ENCODE assay signal across 1 cellular context in the genomic region with DNA sequence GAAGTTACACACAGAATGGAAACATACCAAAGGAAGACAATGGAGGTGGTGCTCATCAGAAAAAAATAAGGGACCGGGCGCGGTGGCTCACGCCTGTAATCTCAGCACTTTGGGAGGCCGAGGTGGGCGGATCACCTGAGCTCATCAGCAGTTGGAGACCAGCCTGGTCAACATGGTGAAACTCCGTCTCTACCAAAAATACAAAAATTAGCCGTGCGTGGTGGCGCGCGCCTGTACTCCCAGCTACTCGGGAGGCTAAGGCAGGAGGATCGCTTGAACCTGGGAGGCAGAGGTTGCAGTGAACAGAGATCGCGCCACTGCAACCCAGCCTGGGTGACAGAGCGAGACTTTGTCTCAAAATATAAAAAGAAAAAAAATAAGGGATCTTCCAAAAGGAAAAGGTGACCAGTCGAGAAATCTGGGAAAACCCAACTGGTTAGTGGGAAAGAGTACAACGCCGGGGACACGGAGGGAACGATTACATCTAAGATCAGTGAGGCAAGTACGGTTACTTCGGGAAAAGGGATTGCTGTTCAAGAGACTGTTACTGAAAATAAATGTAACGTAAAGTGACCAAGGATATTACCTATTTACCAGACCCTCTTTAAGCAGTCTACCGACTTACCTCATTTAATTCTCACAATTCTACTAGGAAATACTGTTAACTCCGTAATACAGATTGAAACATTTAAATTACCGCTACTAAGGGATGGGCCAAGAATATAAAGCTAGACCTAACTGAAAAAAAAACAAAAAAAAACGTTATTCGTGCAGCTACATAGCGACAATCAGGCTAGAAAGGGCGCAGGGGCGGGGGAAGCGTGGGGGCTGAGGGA.
TF ChIP-seq lines count a peak whose summit lies in the region.

No MANE protein-coding gene starts in this region.

TF ChIP-seq in HEK293, 187 proteins besides CTCF, POLR2A, EP300 and RAD21 (continued from another document and continues in another):
- TF ChIP-seq, protein P1, sequence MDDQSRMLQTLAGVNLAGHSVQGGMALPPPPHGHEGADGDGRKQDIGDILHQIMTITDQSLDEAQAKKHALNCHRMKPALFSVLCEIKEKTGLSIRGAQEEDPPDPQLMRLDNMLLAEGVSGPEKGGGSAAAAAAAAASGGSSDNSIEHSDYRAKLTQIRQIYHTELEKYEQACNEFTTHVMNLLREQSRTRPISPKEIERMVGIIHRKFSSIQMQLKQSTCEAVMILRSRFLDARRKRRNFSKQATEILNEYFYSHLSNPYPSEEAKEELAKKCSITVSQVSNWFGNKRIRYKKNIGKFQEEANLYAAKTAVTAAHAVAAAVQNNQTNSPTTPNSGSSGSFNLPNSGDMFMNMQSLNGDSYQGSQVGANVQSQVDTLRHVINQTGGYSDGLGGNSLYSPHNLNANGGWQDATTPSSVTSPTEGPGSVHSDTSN (CRISPR knock-in tag; IDR thresholded peaks at IDR 0.05): no peak
- TF ChIP-seq GLIS1 (tag by site-specific recombination; IDR thresholded peaks at IDR 0.05) (peak; percentile 16; the same call in 1 of the 2 replicates), ZNF362 (tag by site-specific recombination; IDR thresholded peaks at IDR 0.05) (peak; percentile 90), MZF1 (tag by site-specific recombination; IDR thresholded peaks at IDR 0.05; ENCODE audit: borderline replicate concordance) (no peak), ZFHX2 (tag by site-specific recombination; conservative IDR thresholded peaks at IDR 0.05) (peak; percentile 54), ATF2 (tag by site-specific recombination; IDR thresholded peaks at IDR 0.05; ENCODE audit: low read depth) (no peak), ZBTB6 (tag by site-specific recombination; IDR thresholded peaks at IDR 0.05) (no peak), ZNF521 (tag by site-specific recombination; IDR thresholded peaks at IDR 0.05) (no peak), KLF16 (tag by site-specific recombination; IDR thresholded peaks at IDR 0.05) (peak; percentile 84), ZNF433 (tag by site-specific recombination; IDR thresholded peaks at IDR 0.05; ENCODE audit: low read depth) (no peak), ZNF239 (tag by site-specific recombination; IDR thresholded peaks at IDR 0.05) (no peak), ZSCAN30 (tag by site-specific recombination; IDR thresholded peaks at IDR 0.05) (no peak), ZNF202 (tag by site-specific recombination; IDR thresholded peaks at IDR 0.05; ENCODE audit: borderline replicate concordance) (no peak), ZXDB (tag by site-specific recombination; IDR thresholded peaks at IDR 0.05) (no peak), ZNF664 (tag by site-specific recombination; IDR thresholded peaks at IDR 0.05) (no peak), OVOL3 (tag by site-specific recombination; IDR thresholded peaks at IDR 0.05) (no peak), TRIM28 (IDR thresholded peaks at IDR 0.05; ENCODE audit: borderline replicate concordance, low read length) (no peak), KLF9 (tag by site-specific recombination; IDR thresholded peaks at IDR 0.05; ENCODE audit: low read depth) (0 out of 2 replicates have a peak, but pooled peaks have one; percentile 32), ZNF311 (tag by site-specific recombination; IDR thresholded peaks at IDR 0.05; ENCODE audit: borderline replicate concordance) (no peak), ZNF214 (tag by site-specific recombination; IDR thresholded peaks at IDR 0.05; ENCODE audit: borderline replicate concordance) (no peak), ZNF513 (tag by site-specific recombination; IDR thresholded peaks at IDR 0.05) (no peak), ZBTB8A (tag by site-specific recombination; IDR thresholded peaks at IDR 0.05) (no peak), ZNF48 (tag by site-specific recombination; IDR thresholded peaks at IDR 0.05) (no peak), ZNF223 (tag by site-specific recombination; IDR thresholded peaks at IDR 0.05) (no peak), WT1 (tag by site-specific recombination; IDR thresholded peaks at IDR 0.05) (no peak), ZBTB1 (tag by site-specific recombination; IDR thresholded peaks at IDR 0.05) (no peak), ZNF2 (tag by site-specific recombination; IDR thresholded peaks at IDR 0.05) (peak; percentile 56), ZNF548 (tag by site-specific recombination; IDR thresholded peaks at IDR 0.05) (no peak), ZNF138 (tag by site-specific recombination; IDR thresholded peaks at IDR 0.05; ENCODE audit: borderline replicate concordance) (no peak), ZNF585B (tag by site-specific recombination; IDR thresholded peaks at IDR 0.05) (no peak), OSR2 (tag by site-specific recombination; IDR thresholded peaks at IDR 0.05) (no peak), ZNF560 (tag by site-specific recombination; IDR thresholded peaks at IDR 0.05; ENCODE audit: borderline replicate concordance) (no peak), ZNF24 (tag by site-specific recombination; IDR thresholded peaks at IDR 0.05) (no peak), HOXD13 (CRISPR knock-in tag; IDR thresholded peaks at IDR 0.05; ENCODE audit: borderline replicate concordance) (no peak), ZNF324 (tag by site-specific recombination; IDR thresholded peaks at IDR 0.05) (peak; percentile 34; the same call in 1 of the 2 replicates), ZNF561 (tag by site-specific recombination; IDR thresholded peaks at IDR 0.05; ENCODE audit: borderline replicate concordance) (no peak), IKZF3 (tag by site-specific recombination; IDR thresholded peaks at IDR 0.05) (peak; percentile 58; the same call in 1 of the 2 replicates), ZSCAN4 (tag by site-specific recombination; IDR thresholded peaks at IDR 0.05) (no peak), ZNF155 (tag by site-specific recombination; IDR thresholded peaks at IDR 0.05) (no peak), ZNF10 (tag by site-specific recombination; IDR thresholded peaks at IDR 0.05) (no peak)
- TF ChIP-seq, protein P2, sequence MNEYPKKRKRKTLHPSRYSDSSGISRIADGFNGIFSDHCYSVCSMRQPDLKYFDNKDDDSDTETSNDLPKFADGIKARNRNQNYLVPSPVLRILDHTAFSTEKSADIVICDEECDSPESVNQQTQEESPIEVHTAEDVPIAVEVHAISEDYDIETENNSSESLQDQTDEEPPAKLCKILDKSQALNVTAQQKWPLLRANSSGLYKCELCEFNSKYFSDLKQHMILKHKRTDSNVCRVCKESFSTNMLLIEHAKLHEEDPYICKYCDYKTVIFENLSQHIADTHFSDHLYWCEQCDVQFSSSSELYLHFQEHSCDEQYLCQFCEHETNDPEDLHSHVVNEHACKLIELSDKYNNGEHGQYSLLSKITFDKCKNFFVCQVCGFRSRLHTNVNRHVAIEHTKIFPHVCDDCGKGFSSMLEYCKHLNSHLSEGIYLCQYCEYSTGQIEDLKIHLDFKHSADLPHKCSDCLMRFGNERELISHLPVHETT (tag by site-specific recombination; IDR thresholded peaks at IDR 0.05): peak; percentile 70
- TF ChIP-seq, protein P3, sequence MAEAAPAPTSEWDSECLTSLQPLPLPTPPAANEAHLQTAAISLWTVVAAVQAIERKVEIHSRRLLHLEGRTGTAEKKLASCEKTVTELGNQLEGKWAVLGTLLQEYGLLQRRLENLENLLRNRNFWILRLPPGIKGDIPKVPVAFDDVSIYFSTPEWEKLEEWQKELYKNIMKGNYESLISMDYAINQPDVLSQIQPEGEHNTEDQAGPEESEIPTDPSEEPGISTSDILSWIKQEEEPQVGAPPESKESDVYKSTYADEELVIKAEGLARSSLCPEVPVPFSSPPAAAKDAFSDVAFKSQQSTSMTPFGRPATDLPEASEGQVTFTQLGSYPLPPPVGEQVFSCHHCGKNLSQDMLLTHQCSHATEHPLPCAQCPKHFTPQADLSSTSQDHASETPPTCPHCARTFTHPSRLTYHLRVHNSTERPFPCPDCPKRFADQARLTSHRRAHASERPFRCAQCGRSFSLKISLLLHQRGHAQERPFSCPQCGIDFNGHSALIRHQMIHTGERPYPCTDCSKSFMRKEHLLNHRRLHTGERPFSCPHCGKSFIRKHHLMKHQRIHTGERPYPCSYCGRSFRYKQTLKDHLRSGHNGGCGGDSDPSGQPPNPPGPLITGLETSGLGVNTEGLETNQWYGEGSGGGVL (tag by site-specific recombination; IDR thresholded peaks at IDR 0.05): no peak; the same call in 1 of the 2 replicates
- TF ChIP-seq, protein P4, sequence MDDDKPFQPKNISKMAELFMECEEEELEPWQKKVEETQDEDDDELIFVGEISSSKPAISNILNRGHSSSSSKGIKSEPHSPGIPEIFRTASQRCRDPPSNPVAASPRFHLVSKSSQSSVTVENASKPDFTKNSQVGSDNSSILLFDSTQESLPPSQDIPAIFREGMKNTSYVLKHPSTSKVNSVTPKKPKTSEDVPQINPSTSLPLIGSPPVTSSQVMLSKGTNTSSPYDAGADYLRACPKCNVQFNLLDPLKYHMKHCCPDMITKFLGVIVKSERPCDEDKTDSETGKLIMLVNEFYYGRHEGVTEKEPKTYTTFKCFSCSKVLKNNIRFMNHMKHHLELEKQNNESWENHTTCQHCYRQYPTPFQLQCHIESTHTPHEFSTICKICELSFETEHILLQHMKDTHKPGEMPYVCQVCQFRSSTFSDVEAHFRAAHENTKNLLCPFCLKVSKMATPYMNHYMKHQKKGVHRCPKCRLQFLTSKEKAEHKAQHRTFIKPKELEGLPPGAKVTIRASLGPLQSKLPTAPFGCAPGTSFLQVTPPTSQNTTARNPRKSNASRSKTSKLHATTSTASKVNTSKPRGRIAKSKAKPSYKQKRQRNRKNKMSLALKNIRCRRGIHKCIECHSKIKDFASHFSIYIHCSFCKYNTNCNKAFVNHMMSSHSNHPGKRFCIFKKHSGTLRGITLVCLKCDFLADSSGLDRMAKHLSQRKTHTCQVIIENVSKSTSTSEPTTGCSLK (tag by site-specific recombination; IDR thresholded peaks at IDR 0.05): no peak
- TF ChIP-seq, protein P5, sequence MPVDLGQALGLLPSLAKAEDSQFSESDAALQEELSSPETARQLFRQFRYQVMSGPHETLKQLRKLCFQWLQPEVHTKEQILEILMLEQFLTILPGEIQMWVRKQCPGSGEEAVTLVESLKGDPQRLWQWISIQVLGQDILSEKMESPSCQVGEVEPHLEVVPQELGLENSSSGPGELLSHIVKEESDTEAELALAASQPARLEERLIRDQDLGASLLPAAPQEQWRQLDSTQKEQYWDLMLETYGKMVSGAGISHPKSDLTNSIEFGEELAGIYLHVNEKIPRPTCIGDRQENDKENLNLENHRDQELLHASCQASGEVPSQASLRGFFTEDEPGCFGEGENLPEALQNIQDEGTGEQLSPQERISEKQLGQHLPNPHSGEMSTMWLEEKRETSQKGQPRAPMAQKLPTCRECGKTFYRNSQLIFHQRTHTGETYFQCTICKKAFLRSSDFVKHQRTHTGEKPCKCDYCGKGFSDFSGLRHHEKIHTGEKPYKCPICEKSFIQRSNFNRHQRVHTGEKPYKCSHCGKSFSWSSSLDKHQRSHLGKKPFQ (tag by site-specific recombination; IDR thresholded peaks at IDR 0.05): no peak
- TF ChIP-seq, protein P6, sequence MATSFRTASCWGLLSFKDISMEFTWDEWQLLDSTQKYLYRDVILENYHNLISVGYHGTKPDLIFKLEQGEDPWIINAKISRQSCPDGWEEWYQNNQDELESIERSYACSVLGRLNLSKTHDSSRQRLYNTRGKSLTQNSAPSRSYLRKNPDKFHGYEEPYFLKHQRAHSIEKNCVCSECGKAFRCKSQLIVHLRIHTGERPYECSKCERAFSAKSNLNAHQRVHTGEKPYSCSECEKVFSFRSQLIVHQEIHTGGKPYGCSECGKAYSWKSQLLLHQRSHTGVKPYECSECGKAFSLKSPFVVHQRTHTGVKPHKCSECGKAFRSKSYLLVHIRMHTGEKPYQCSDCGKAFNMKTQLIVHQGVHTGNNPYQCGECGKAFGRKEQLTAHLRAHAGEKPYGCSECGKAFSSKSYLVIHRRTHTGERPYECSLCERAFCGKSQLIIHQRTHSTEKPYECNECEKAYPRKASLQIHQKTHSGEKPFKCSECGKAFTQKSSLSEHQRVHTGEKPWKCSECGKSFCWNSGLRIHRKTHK (tag by site-specific recombination; IDR thresholded peaks at IDR 0.05): no peak
